Comparison of ENCODE assay signal across 8 cellular contexts in the genomic region with DNA sequence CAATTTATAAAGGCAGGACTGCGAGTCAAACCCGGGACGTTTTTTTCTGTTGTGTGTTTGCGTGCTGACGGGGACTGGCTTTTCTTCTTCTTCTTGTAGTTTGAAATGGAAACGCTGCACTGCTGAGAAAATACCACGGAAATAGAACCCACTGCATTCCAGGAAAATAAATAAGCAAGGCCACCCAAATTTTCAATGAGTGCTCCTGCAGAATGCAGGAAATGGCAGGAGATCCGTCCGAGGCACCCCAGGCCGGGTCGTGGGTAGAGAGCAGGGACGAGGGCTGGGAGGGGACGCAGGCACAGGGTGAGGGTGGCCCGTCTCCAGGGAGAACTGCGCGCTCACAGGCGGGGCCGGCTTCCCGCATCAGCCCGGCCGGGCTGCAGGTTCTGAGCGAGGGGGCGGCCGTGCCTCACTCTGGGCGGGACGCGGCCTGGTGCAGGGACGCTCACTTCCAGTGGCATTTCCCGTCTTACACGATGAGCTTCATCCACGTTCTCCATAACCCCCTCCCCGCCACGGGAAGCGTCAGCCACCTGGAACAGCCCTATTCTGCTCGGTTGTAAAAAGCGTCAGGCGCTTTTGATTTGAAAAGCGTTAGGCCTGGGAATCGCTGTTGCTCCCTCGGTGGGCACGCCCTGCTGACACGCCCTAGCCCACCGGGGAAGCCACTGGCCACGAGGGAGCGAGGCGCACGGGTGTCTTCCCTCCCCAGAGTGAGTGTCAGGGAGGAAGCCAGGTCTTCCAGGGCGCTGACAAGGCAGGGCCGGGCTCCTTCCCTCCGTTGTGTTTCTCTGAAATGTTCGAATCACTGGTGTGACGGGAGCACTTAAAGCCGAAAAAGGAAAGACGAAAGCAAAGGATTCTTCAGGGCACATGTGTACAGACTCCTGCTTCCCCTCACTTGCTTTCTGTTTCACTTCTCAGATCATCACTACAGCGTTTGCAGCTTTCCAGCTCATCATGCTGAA. TPM values are rescaled to one million over a fixed set of nuclear protein-coding genes. Genes with fewer than 3 reads are reported as not detected.
A peak's percentile ranks its signal among the peaks of the same experiment; 100 is the strongest.
DNase-seq lines count a peak whose midpoint lies in the region; ATAC-seq and TF ChIP-seq lines count a peak whose summit lies in the region.

No MANE protein-coding gene starts in this region.

- no peak for TF ChIP-seq POLR2A in lower leg skin (IDR thresholded peaks at IDR 0.05)

- ATAC-seq in GM21825 (IDR thresholded peaks at IDR 0.05; ENCODE audit: unreplicated experiment), result peak; percentile 89

- intact Hi-C loops in dorsolateral prefrontal cortex (cut with DNase I), result loop anchor here in 1 of 2 donors (10.0 kb wide), 1 partner anchor 674 kb away; a partner anchor contains a TSS
- intact Hi-C loops in lower leg skin (cut with DNase I; ENCODE audit: low total_unique reads), result no loop called here

- peak; percentile 83 for DNase-seq in GM10248 (ENCODE audit: extremely low spot score)
- DNase-seq in M059J (ENCODE audit: low read depth), result peak; percentile 84
- peak; percentile 40 to 49 for DNase-seq in activated CD4-positive, alpha-beta T cell treated with anti-CD3 and anti-CD28 coated beads, Interleukin-2, amount 50 U/mL, for 24 hours (ENCODE audit: low read depth in 1 of 2, low spot score in 1 of 2)
- peak; percentile 40 to 79 (median 56) for DNase-seq in dorsolateral prefrontal cortex
- DNase-seq in lower leg skin (ENCODE audit: low spot score in 2 of 2), result peak in 1 of 2 donors; percentile 89
- peak; percentile 42 to 50 for DNase-seq in stimulated activated CD4-positive, alpha-beta T cell treated with anti-CD3 and anti-CD28 coated beads, Interleukin-4, amount 100 ng/mL, for 4 hours
- no peak for DNase-seq in RKO (ENCODE audit: low spot score)

- peak overlapping the region in 58 of 59 donors; percentile 35 to 97 (median 88) for H3K27ac ChIP-seq in dorsolateral prefrontal cortex

- no peaks in the 10 kb centered on the region for H3K27me3 ChIP-seq in dorsolateral prefrontal cortex

- TF ChIP-seq CTCF in GM10248 (IDR thresholded peaks at IDR 0.05; ENCODE audit: control extremely low read depth, extremely low read depth, low read depth, missing control alignments), result no peak
- TF ChIP-seq CTCF in dorsolateral prefrontal cortex (IDR thresholded peaks at IDR 0.05 in 54 of 56, conservative IDR thresholded peaks at IDR 0.05 in 2 of 56; ENCODE audit: low read depth in 1 of 56, partially characterized antibody in 56 of 56), result peak in 2 of 56 donors; percentile 14 to 46
- TF ChIP-seq CTCF in lower leg skin (IDR thresholded peaks at IDR 0.05), result no peak

- peak overlapping the region; percentile 47 to 86 (median 75) for H3K4me3 ChIP-seq in dorsolateral prefrontal cortex
- peak overlapping the region; percentile 70 for H3K4me3 ChIP-seq in lower leg skin (ENCODE audit: low read depth, poor library complexity, severe bottlenecking)

- POLR2A ChIA-PET in GM10248 (lab: Yijun Ruan, JAX), result no interaction called here

- CTCF ChIA-PET in GM10248 (lab: Yijun Ruan, JAX), result interaction anchor here (1.1 to 2.1 kb wide), 3 partner anchors 11 to 27 kb away, joined by 3 to 17 read pairs (median 4); a partner anchor contains a TSS

- WGBS in lower leg skin, 2 donors, result 0 to 2% methylated on average over 52 to 55 of the region's 55 CpGs

RNA-seq across cellular contexts. Expression of a gene that starts 17.9 kb away (rescaled TPM):
- total RNA-seq in M059J (2014; rRNA removed; shearing (Covaris generic)), result 40.4 and 62.2 TPM in 2 replicates
- total RNA-seq in dorsolateral prefrontal cortex (10 to 100 TPM; 20.3 to 35.6 (median 28.9) TPM), lower leg skin (10 to 100 TPM; 19.5 to 23.6 (median 20.9) TPM)

RNA-seq across cellular contexts. Expression of a gene that starts 54.0 kb away (rescaled TPM):
- total RNA-seq in M059J (2014; rRNA removed; shearing (Covaris generic)), result 0.15 and 0.54 TPM in 2 replicates
- total RNA-seq in dorsolateral prefrontal cortex (1 to 10 TPM in 111 of 120 experiments, under 1 TPM in 8, not detected in 1; 0.49 to 4.6 (median 1.8) TPM), lower leg skin (1 to 10 TPM in 1 of 4 donors, under 1 TPM in 2, not detected in 1; 0.49 to 1.5 (median 0.72) TPM)
